In genomic region chr4:183017962-183018361, GRCh38 we compare ENCODE assay signal across 21 cellular contexts.
"Had no signal": no experiment of that assay in that cellular context is flagged by ENCODE, and none has a peak within 500 bp of the region (broad histone marks: within the 10 kb centered on the region; RNA-seq: fewer than 3 reads in every experiment).

No MANE protein-coding gene starts in this region.

- ATAC-seq: Panc1, PC-3, SK-N-SH treated with all-trans-retinoic acid at 6 μM for 48 hours, T-helper 17 cell had no signal

- H3K9me3 ChIP-seq: SJCRH30 had no signal

- H3K4me3 ChIP-seq: SJCRH30 had no signal

- DNase-seq: MV-4-11; NCI-H1048; NCI-H1105; NCI-H1417; NCI-H1436 treated with DMSO at 0.1 percent for 48 hours; NCI-H1694; NCI-H187 treated with DMSO at 0.1 percent for 48 hours; NCI-H2029 treated with DMSO at 0.1 percent for 48 hours; NCI-H2107; NCI-H2227 treated with DMSO at 0.1 percent for 48 hours; NCI-H526 treated with DMSO at 0.1 percent for 48 hours; NCI-H82; NK-92 treated with Interleukin-12 subunit alpha and Interleukin-12 subunit beta, amount 100 ng/mL, for 24 hours; PC-3; SHP77 treated with DMSO at 0.1 percent for 48 hours; SJCRH30; T-helper 1 cell; T-helper 17 cell had no signal

- H3K27ac ChIP-seq: RWPE1, SJCRH30 had no signal

- H3K4me1 ChIP-seq: SJCRH30 had no signal

- H3K27me3 ChIP-seq: SJCRH30 had no signal

- H3K36me3 ChIP-seq: SJCRH30 had no signal
